Comparison of ENCODE assay signal across 8 cellular contexts in genomic region chr11:35138606-35138948, GRCh38. TPM values are rescaled to one million over a fixed set of nuclear protein-coding genes. Genes with fewer than 3 reads are reported as not detected.
DNase-seq lines count a peak whose midpoint lies in the region; ATAC-seq and TF ChIP-seq lines count a peak whose summit lies in the region.

No MANE protein-coding gene starts in this region.

- no peaks in the 10 kb centered on the region for H3K9me3 ChIP-seq in SK-N-SH
- no peaks in the 10 kb centered on the region for H3K9me3 ChIP-seq in psoas muscle

- H3K79me2 ChIP-seq in SK-N-SH (ENCODE audit: insufficient read depth): peaks cover 54% of the 10 kb centered on the region

- H3K27me3 ChIP-seq in SK-N-SH (ENCODE audit: insufficient read depth) (no peaks in the 10 kb centered on the region), psoas muscle (ENCODE audit: insufficient read depth in 3 of 3, low read length in 2 of 3) (peaks cover 0 to 24% (median 0%) of the 10 kb centered on the region in 3 donors)

- peak overlapping the region in 1 of 2 experiments; percentile 80; a peak in 2 of 4 replicates for H3K27ac ChIP-seq in SK-N-SH (ENCODE audit: low read depth in 2 of 2, low read length in 1 of 2)
- peak overlapping the region; percentile 58 for H3K27ac ChIP-seq in psoas muscle

- WGBS in SK-N-SH (ENCODE audit: low lambda C conversion rate): 40% methylated on average over 16 of the region's 16 CpGs
- WGBS in psoas muscle, 3 donors: 4 to 11% (median 7%) methylated on average over 15 to 16 of the region's 16 CpGs

- POLR2A ChIA-PET in SK-N-SH (lab: Yijun Ruan, JAX): interaction anchor here (0.7 kb wide), 1 partner anchor 20 kb away, joined by 3 read pairs; no protein-coding TSS in a partner anchor

- peaks cover 0 to 11% of the 10 kb centered on the region in 2 experiments for H3K36me3 ChIP-seq in SK-N-SH (replicated peaks in 1 of 2; ENCODE audit: control insufficient read depth in 1 of 2, insufficient read depth in 2 of 2, low read length in 1 of 2)
- no peaks in the 10 kb centered on the region for H3K36me3 ChIP-seq in psoas muscle (ENCODE audit: insufficient read depth in 1 of 2, low read depth in 1 of 2)

- peaks cover 34% of the 10 kb centered on the region for H3F3A ChIP-seq in SK-N-SH (replicated peaks; ENCODE audit: insufficient read depth)

- H3K4me1 ChIP-seq in SK-N-SH (ENCODE audit: control insufficient read depth in 1 of 2, insufficient read depth in 2 of 2, low read depth in 1 of 2, low read length in 1 of 2) (peaks cover 11 to 21% of the 10 kb centered on the region in 2 experiments), psoas muscle (peaks cover 7% of the 10 kb centered on the region)

- peak overlapping the region; percentile 88 for H3K4me2 ChIP-seq in SK-N-SH

- peak overlapping the region; percentile 99 for H3K9ac ChIP-seq in SK-N-SH

- H3K4me3 ChIP-seq in GM08714 (ENCODE audit: low read length): peak overlapping the region; percentile 79; the same call in 1 of the 2 replicates
- H3K4me3 ChIP-seq in SK-N-SH (ENCODE audit: low read depth in 2 of 2, low read length in 1 of 2): peak overlapping the region; percentile 71 to 95
- peak overlapping the region; percentile 71 for H3K4me3 ChIP-seq in psoas muscle

- intact Hi-C loops in psoas muscle (cut with DNase I): no loop called here

- TF ChIP-seq EP300 in SK-N-SH (IDR thresholded peaks at IDR 0.05; ENCODE audit: borderline replicate concordance in 1 of 2, low read depth in 1 of 2, low read length in 1 of 2): no peak

- H3K9me2 ChIP-seq in SK-N-SH: no peaks in the 10 kb centered on the region

- peak in 3 of 4 donors; percentile 6 to 51 (median 16) for ATAC-seq in psoas muscle
- no peak for ATAC-seq in HG02571 (IDR thresholded peaks at IDR 0.05; ENCODE audit: unreplicated experiment)

- H4K20me1 ChIP-seq in SK-N-SH (ENCODE audit: insufficient read depth): peaks cover 25% of the 10 kb centered on the region

- H2AFZ ChIP-seq in SK-N-SH (ENCODE audit: low read depth): peak overlapping the region; percentile 80; the same call in 1 of the 2 replicates

- TF ChIP-seq CTCF in SK-N-SH (IDR thresholded peaks at IDR 0.05): no peak
- no peak for TF ChIP-seq CTCF in psoas muscle (IDR thresholded peaks at IDR 0.05)

- CTCF ChIA-PET in SK-N-SH (lab: Yijun Ruan, JAX): interaction anchor here (1.3 to 2.1 kb wide), 3 partner anchors 91 to 253 kb away, joined by 3 to 5 read pairs (median 5); no protein-coding TSS in a partner anchor

- no peak for TF ChIP-seq RAD21 in SK-N-SH (IDR thresholded peaks at IDR 0.05; ENCODE audit: low read length)

- DNase-seq in SK-N-SH: no peak
- DNase-seq in fibroblast of peridontal ligament (ENCODE audit: extremely low read depth): peak; percentile 40
- DNase-seq in psoas muscle: no peak
- no peak for DNase-seq in stimulated activated CD8-positive, alpha-beta memory T cell treated with anti-CD3 and anti-CD28 coated beads, Interleukin-4, amount 100 ng/mL, for 48 hours
- DNase-seq in cerebellum (ENCODE audit: low spot score): no peak
- DNase-seq in NCI-H1694 treated with DMSO at 0.1 percent for 48 hours (lab: John Stamatoyannopoulos, UW): no peak

TF ChIP-seq in SK-N-SH, 30 proteins besides CTCF, POLR2A, EP300 and RAD21:
- TF ChIP-seq USF1 (IDR thresholded peaks at IDR 0.05; ENCODE audit: borderline replicate concordance, low read depth) (no peak), EZH2phosphoT487 (IDR thresholded peaks at IDR 0.05; ENCODE audit: borderline replicate concordance, low read depth) (no peak), FOXM1 (IDR thresholded peaks at IDR 0.05; ENCODE audit: low read depth) (no peak), MXI1 (IDR thresholded peaks at IDR 0.05; ENCODE audit: low read depth, low read length) (no peak), SMC3 (IDR thresholded peaks at IDR 0.05; ENCODE audit: low read depth, low read length) (no peak), FOSL2 (IDR thresholded peaks at IDR 0.05; ENCODE audit: borderline replicate concordance, low read depth) (no peak), MAX (IDR thresholded peaks at IDR 0.05; ENCODE audit: low read depth) (no peak), SIN3A (IDR thresholded peaks at IDR 0.05; ENCODE audit: borderline replicate concordance, low read depth, low read length) (no peak), USF2 (IDR thresholded peaks at IDR 0.05; ENCODE audit: borderline replicate concordance, low read depth, low read length) (no peak)

RNA-seq across cellular contexts. Expression of gene CD44, which starts 0.4 kb away (rescaled TPM):
- 457 and 550 TPM in 2 replicates for polyA plus RNA-seq in SK-N-SH (2012; rRNA removed)
- polyA plus RNA-seq in SK-N-SH (2012; cell fraction: cytosol; rRNA removed): 360 and 443 TPM in 2 replicates
- polyA plus RNA-seq in SK-N-SH (2012; cell fraction: nucleus; rRNA removed): 271 and 426 TPM in 2 replicates
- 10 to 100 TPM; 23.2 to 35.4 (median 25.5) TPM for total RNA-seq in psoas muscle
- 1 to 10 TPM; 3.4 to 9.9 (median 9.8) TPM for polyA plus RNA-seq in psoas muscle
- total RNA-seq in cerebellum: 6.0 TPM
